In genomic region chr2:60954139-60954538, GRCh38 we compare ENCODE assay signal across 22 cellular contexts.
A peak's percentile ranks its signal among the peaks of the same experiment; 100 is the strongest.
DNase-seq lines count a peak whose midpoint lies in the region; ATAC-seq and TF ChIP-seq lines count a peak whose summit lies in the region.
"Had no signal": no experiment of that assay in that cellular context is flagged by ENCODE, and none has a peak within 500 bp of the region (broad histone marks: within the 10 kb centered on the region; RNA-seq: fewer than 3 reads in every experiment).

No MANE protein-coding gene starts in this region.

- no peak overlapping the region for H3K14ac ChIP-seq in mesenchymal stem cell (ENCODE audit: low read length in 2 of 2)

- no peaks in the 10 kb centered on the region for H3K9me3 Mint-ChIP-seq in natural killer cell
- H3K9me3 Mint-ChIP-seq: CD4-positive, alpha-beta T cell had no signal

- no peak overlapping the region for H2BK12ac ChIP-seq in mesenchymal stem cell (ENCODE audit: low read length in 2 of 2)

- no peak overlapping the region for H3K27ac ChIP-seq in mesenchymal stem cell (ENCODE audit: low read length, poor library complexity, severe bottlenecking)
- H3K27ac ChIP-seq: colonic mucosa, esophagus squamous epithelium, gastrocnemius medialis, lower lobe of right lung, tibial nerve had no signal

- H3K4me3 Mint-ChIP-seq in natural killer cell = peak overlapping the region; percentile 74
- H3K4me3 Mint-ChIP-seq: CD4-positive, alpha-beta T cell had no signal

- DNase-seq in natural killer cell = peak; percentile 39
- DNase-seq in left colon = no peak
- DNase-seq in NCI-H2171 treated with DMSO at 0.1 percent for 48 hours (lab: John Stamatoyannopoulos, UW) = no peak
- no peak for DNase-seq in mesenchymal stem cell
- DNase-seq: activated CD4-positive, alpha-beta T cell treated with anti-CD3 and anti-CD28 coated beads for 48 hours; activated effector memory CD4-positive, alpha-beta T cell treated with Interleukin-2 at 50 U/mL for 16 hours; CD4-positive, alpha-beta T cell; colonic mucosa; esophagus squamous epithelium; gastrocnemius medialis; HCEC 1CT; lower lobe of right lung; NCI-H446 treated with DMSO at 0.1 percent for 48 hours; occipital lobe; SIG-M5; stimulated activated CD4-positive, alpha-beta T cell treated with anti-CD3 and anti-CD28 coated beads, Interleukin-1b, Interleukin-23, amount 100 ng/mL, for 48 hours; stimulated activated naive CD4-positive, alpha-beta T cell treated with Interleukin-2 at 50 U/mL for 16 hours had no signal

- H3K36me3 Mint-ChIP-seq in natural killer cell = peaks cover 8% of the 10 kb centered on the region

- no peaks in the 10 kb centered on the region for H3K79me1 ChIP-seq in mesenchymal stem cell (replicated peaks; ENCODE audit: low read length, poor library complexity, severe bottlenecking)

- H3K4me1 Mint-ChIP-seq in natural killer cell = peaks cover 33 to 47% of the 10 kb centered on the region in 2 donors

- peaks cover 2% of the 10 kb centered on the region for H3K4me1 ChIP-seq in mesenchymal stem cell (ENCODE audit: control insufficient read depth, insufficient read depth, low read depth, low read length)
- H3K4me1 ChIP-seq: colonic mucosa, gastrocnemius medialis, lower lobe of right lung, tibial nerve had no signal

- H3K4me3 ChIP-seq in mesenchymal stem cell (ENCODE audit: insufficient read depth in 1 of 2, low read depth in 1 of 2, low read length in 2 of 2) = no peak overlapping the region
- H3K4me3 ChIP-seq: colonic mucosa, esophagus squamous epithelium, gastrocnemius medialis, lower lobe of right lung, tibial nerve had no signal

- no peak overlapping the region for H3K18ac ChIP-seq in mesenchymal stem cell (ENCODE audit: low read depth in 1 of 2, low read length in 2 of 2)

- H4K8ac ChIP-seq in mesenchymal stem cell (ENCODE audit: low read length) = no peak overlapping the region

- intact Hi-C loops in natural killer cell (cut with micrococcal nuclease) (loop anchor here (1.0 to 5.0 kb wide), 5 partner anchors 11 to 135 kb away; partner anchors contain the start of gene REL), left colon (cut with DNase I, micrococcal nuclease) (no loop called here)

- H3K9me3 ChIP-seq in mesenchymal stem cell (ENCODE audit: control insufficient read depth, low read length) = no peaks in the 10 kb centered on the region
- H3K9me3 ChIP-seq: colonic mucosa, esophagus squamous epithelium, gastrocnemius medialis, lower lobe of right lung, tibial nerve had no signal

- no peak overlapping the region for H3K4me2 ChIP-seq in mesenchymal stem cell (ENCODE audit: low read length, poor library complexity, severe bottlenecking)

- no peak overlapping the region for H4K91ac ChIP-seq in mesenchymal stem cell (ENCODE audit: low read length)

- peaks cover 2 to 19% of the 10 kb centered on the region in 2 experiments for H3K36me3 ChIP-seq in mesenchymal stem cell (ENCODE audit: control insufficient read depth in 1 of 2, insufficient read depth in 2 of 2, low read depth in 1 of 2, low read length in 2 of 2)
- H3K36me3 ChIP-seq: colonic mucosa had no signal

- no peak overlapping the region for H3K4ac ChIP-seq in mesenchymal stem cell (ENCODE audit: low read depth in 1 of 2, low read length in 2 of 2)

- H3K9ac ChIP-seq in mesenchymal stem cell (ENCODE audit: low read length) = no peak overlapping the region

- no peak overlapping the region for H2AK5ac ChIP-seq in mesenchymal stem cell (ENCODE audit: low read length, severe bottlenecking)

- no peak overlapping the region for H3K23ac ChIP-seq in mesenchymal stem cell (ENCODE audit: low read length in 2 of 2)

- H3K27me3 ChIP-seq in mesenchymal stem cell (ENCODE audit: control insufficient read depth in 1 of 2, insufficient read depth in 1 of 2, low read length in 2 of 2) = no peaks in the 10 kb centered on the region
- H3K27me3 ChIP-seq: colonic mucosa, esophagus squamous epithelium, gastrocnemius medialis, tibial nerve had no signal

- ATAC-seq in GM18498 (IDR thresholded peaks at IDR 0.05; ENCODE audit: unreplicated experiment) = peak; percentile 80
- peak; percentile 65 for ATAC-seq in GM19025 (IDR thresholded peaks at IDR 0.05; ENCODE audit: low read depth, unreplicated experiment)
- peak; percentile 71 for ATAC-seq in HG03378 (IDR thresholded peaks at IDR 0.05; ENCODE audit: unreplicated experiment)
- peak; percentile 96 to 98 (median 98) for ATAC-seq in natural killer cell
- no peak for ATAC-seq in left colon
- ATAC-seq: gastrocnemius medialis, lower lobe of right lung, Panc1 had no signal

- peak overlapping the region; percentile 83 to 95 for H3K27ac Mint-ChIP-seq in natural killer cell
- H3K27ac Mint-ChIP-seq: CD4-positive, alpha-beta T cell had no signal

- 41% methylated on average over 2 of the region's 2 CpGs for WGBS in mesenchymal stem cell

- H2AFZ ChIP-seq in mesenchymal stem cell (ENCODE audit: low read depth, low read length) = no peak overlapping the region

- H2BK120ac ChIP-seq in mesenchymal stem cell (ENCODE audit: low read depth, low read length) = no peak overlapping the region

- TF ChIP-seq CTCF in natural killer cell (IDR thresholded peaks at IDR 0.05) = no peak

- no peak overlapping the region for H2BK5ac ChIP-seq in mesenchymal stem cell (ENCODE audit: low read depth, low read length, poor library complexity, severe bottlenecking)

- no peaks in the 10 kb centered on the region for H3K27me3 Mint-ChIP-seq in natural killer cell (ENCODE audit: low read depth in 2 of 2)
- H3K27me3 Mint-ChIP-seq: CD4-positive, alpha-beta T cell had no signal

- H2BK15ac ChIP-seq in mesenchymal stem cell (ENCODE audit: low read depth, poor library complexity, severe bottlenecking) = no peak overlapping the region
